In genomic region chr10:100008142-100008522, GRCh38 we compare ENCODE assay signal across 8 cellular contexts. TPM values are rescaled to one million over a fixed set of nuclear protein-coding genes. Genes with fewer than 3 reads are reported as not detected.
DNase-seq lines count a peak whose midpoint lies in the region; ATAC-seq and TF ChIP-seq lines count a peak whose summit lies in the region.

No MANE protein-coding gene starts in this region.

- no peak overlapping the region for H3K9ac ChIP-seq in SU-DHL-6 (ENCODE audit: low read length)

- H3K4me1 ChIP-seq in sigmoid colon, result peaks cover 0 to 58% (median 50%) of the 10 kb centered on the region in 4 donors

- H3K27ac ChIP-seq in SU-DHL-6 (ENCODE audit: low read depth, low read length) (no peak overlapping the region), sigmoid colon (peak overlapping the region; percentile 82 to 91 (median 85))

- H3K9me2 ChIP-seq in SU-DHL-6 (replicated peaks; ENCODE audit: insufficient read depth, low read length), result no peaks in the 10 kb centered on the region

- TF ChIP-seq EP300 in sigmoid colon (IDR thresholded peaks at IDR 0.05), result no peak

- no peak for ATAC-seq in GM19023 (IDR thresholded peaks at IDR 0.05; ENCODE audit: unreplicated experiment)

- no peaks in the 10 kb centered on the region for H3F3A ChIP-seq in SU-DHL-6 (ENCODE audit: insufficient read depth)

- H3K79me2 ChIP-seq in SU-DHL-6 (ENCODE audit: insufficient read depth, low read length), result no peaks in the 10 kb centered on the region

- H4K20me1 ChIP-seq in SU-DHL-6 (ENCODE audit: low read depth, low read length), result no peaks in the 10 kb centered on the region

- no peak overlapping the region for H2AFZ ChIP-seq in SU-DHL-6 (ENCODE audit: low read depth, low read length, severe bottlenecking)

- TF ChIP-seq POLR2A in sigmoid colon (IDR thresholded peaks at IDR 0.05), result no peak

- intact Hi-C loops in sigmoid colon (cut with DNase I), result no loop called here

- peak overlapping the region; percentile 85 for H3K4me3 ChIP-seq in GM08714 (ENCODE audit: low read length)
- H3K4me3 ChIP-seq in SU-DHL-6 (ENCODE audit: insufficient read depth, low read length, poor library complexity, severe bottlenecking), result no peak overlapping the region
- peak overlapping the region; percentile 62 to 83 (median 74) for H3K4me3 ChIP-seq in sigmoid colon

- no peaks in the 10 kb centered on the region for H3K27me3 ChIP-seq in SU-DHL-6 (ENCODE audit: low read length)
- no peaks in the 10 kb centered on the region for H3K27me3 ChIP-seq in sigmoid colon

- H3K9me3 ChIP-seq in SU-DHL-6 (ENCODE audit: insufficient read depth, low read length), result no peaks in the 10 kb centered on the region
- no peaks in the 10 kb centered on the region for H3K9me3 ChIP-seq in sigmoid colon

- DNase-seq in fibroblast of peridontal ligament (ENCODE audit: extremely low read depth), result peak; percentile 71
- peak; percentile 66 for DNase-seq in sigmoid colon
- DNase-seq in stimulated activated naive CD4-positive, alpha-beta T cell (lab: John Stamatoyannopoulos, UW), result no peak
- DNase-seq in activated effector memory CD4-positive, alpha-beta T cell treated with Interleukin-2 at 50 U/mL for 16 hours, result no peak
- no peak for DNase-seq in GM10266 (ENCODE audit: extremely low spot score)

- H3K4me2 ChIP-seq in SU-DHL-6 (ENCODE audit: low read depth, low read length, poor library complexity, severe bottlenecking), result peak overlapping the region; percentile 78

- no peak for TF ChIP-seq CTCF in SU-DHL-6 (IDR thresholded peaks at IDR 0.05; ENCODE audit: insufficient read depth, low read length, poor library complexity, severe bottlenecking)
- no peak for TF ChIP-seq CTCF in sigmoid colon (IDR thresholded peaks at IDR 0.05)
- no peak for TF ChIP-seq CTCF in GM10266 (IDR thresholded peaks at IDR 0.05; ENCODE audit: control insufficient read depth, insufficient read depth, low read depth, missing control alignments)

- H3K36me3 ChIP-seq in SU-DHL-6 (ENCODE audit: low read length) (no peaks in the 10 kb centered on the region), sigmoid colon (no peaks in the 10 kb centered on the region)

- WGBS in sigmoid colon, 2 donors, result 39 to 61% methylated on average over 6 of the region's 6 CpGs

RNA-seq across cellular contexts. Expression of gene DNMBP, which starts 1.6 kb away (rescaled TPM):
- total RNA-seq in sigmoid colon, result 10 to 100 TPM; 15.0 to 21.6 (median 16.0) TPM
- polyA plus RNA-seq in sigmoid colon, result 10 to 100 TPM; 18.6 to 21.2 (median 19.9) TPM

Comparison
In these comparisons a context has a peak if more than half of its experiments do, and no peak if none do; other contexts are left out.
1. DNase-seq: peak in fibroblast of peridontal ligament (single experiment) and sigmoid colon (single experiment); none in stimulated activated naive CD4-positive, alpha-beta T cell (0 of 6), activated effector memory CD4-positive, alpha-beta T cell treated with Interleukin-2 at 50 U/mL for 16 hours (single experiment) and GM10266 (single experiment).